Comparison of ENCODE assay signal across 8 cellular contexts in the genomic region with DNA sequence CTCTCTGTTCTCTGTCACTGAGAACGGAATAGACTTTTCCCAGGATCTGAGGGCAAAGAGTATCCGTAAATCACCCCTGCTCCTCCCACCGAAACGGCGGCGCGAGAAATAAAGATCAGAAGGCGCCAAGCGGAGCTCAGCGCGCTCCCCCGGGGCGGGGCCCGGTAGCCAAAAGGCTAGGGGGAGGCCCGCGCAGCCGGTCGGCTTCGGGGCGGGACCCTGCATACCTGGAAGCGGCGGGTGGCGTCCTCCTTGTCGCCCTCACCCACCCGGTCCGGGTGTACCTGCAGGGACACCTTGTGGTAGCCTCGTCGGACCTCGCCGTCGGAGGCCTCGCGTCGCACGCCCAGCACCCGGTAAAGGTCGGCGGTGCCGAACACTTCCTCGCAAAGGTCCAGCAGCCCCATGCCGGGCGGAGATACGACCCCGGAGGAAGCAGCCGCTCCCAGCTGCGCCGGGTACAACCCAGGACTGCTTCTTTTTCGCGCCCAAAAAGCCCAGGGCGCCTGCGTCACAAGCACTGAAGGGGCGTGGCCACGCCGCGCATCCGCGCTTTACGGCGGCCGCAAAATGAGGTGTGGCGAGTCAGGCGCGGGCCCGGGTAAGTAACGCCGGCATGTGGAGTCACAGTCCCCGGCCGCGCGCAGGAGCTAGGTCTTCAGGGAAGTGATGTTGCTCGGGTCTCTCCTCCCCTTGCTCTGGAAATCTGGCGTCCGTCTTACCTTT. TPM values are rescaled to one million over a fixed set of nuclear protein-coding genes. Genes with fewer than 3 reads are reported as not detected.
DNase-seq lines count a peak whose midpoint lies in the region; ATAC-seq and TF ChIP-seq lines count a peak whose summit lies in the region.

A gene with protein sequence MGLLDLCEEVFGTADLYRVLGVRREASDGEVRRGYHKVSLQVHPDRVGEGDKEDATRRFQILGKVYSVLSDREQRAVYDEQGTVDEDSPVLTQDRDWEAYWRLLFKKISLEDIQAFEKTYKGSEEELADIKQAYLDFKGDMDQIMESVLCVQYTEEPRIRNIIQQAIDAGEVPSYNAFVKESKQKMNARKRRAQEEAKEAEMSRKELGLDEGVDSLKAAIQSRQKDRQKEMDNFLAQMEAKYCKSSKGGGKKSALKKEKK (minus strand): TSS at position 473 of the 726 bp plus-strand sequence. CDS start 66 bp downstream, at position 407.

- peak within 1 kb of the TSS; percentile 73 for H3K27ac ChIP-seq in brain microvascular endothelial cell

- peak; percentile 81 for ATAC-seq in HG03066 (IDR thresholded peaks at IDR 0.05; ENCODE audit: low read depth, unreplicated experiment)

- H3K36me3 ChIP-seq in brain microvascular endothelial cell (replicated peaks) (peaks cover 13% of the 10 kb centered on the region), iPS-15b (ENCODE audit: control insufficient read depth, insufficient read depth, low read length) (peaks cover 9% of the 10 kb centered on the region), skeletal muscle satellite cell (ENCODE audit: insufficient read depth, low read length) (peaks cover 47% of the 10 kb centered on the region)

- DNase-seq in A172 (ENCODE audit: low spot score) (peak; percentile 87), NCI-H2107 treated with DMSO at 0.1 percent for 48 hours (lab: John Stamatoyannopoulos, UW; ENCODE audit: unreplicated experiment) (peak; percentile 46), UCSD-AML1 (lab: John Stamatoyannopoulos, UW; ENCODE audit: unreplicated experiment) (peak; percentile 94), brain microvascular endothelial cell (peak; percentile 95)

- peak; percentile 98 for TF ChIP-seq POLR2A in GM18526 (IDR thresholded peaks at IDR 0.05; ENCODE audit: extremely low read depth, insufficient read length)

- TF ChIP-seq CTCF in brain microvascular endothelial cell (IDR thresholded peaks at IDR 0.05; ENCODE audit: low read depth, low read length, missing control alignments): no peak

- H3K27me3 ChIP-seq in brain microvascular endothelial cell (replicated peaks) (no peaks in the 10 kb centered on the region), iPS-15b (ENCODE audit: control insufficient read depth, insufficient read depth, low read length) (no peaks in the 10 kb centered on the region), skeletal muscle satellite cell (ENCODE audit: control insufficient read depth, insufficient read depth, low read length) (no peaks in the 10 kb centered on the region)

- in situ Hi-C loops in brain microvascular endothelial cell (cut with HindIII; ENCODE audit: low pct_ligation_motif_present, low sequenced_read_pairs): no loop called here

- H3K9me3 ChIP-seq in iPS-15b (ENCODE audit: control insufficient read depth, insufficient read depth, low read length) (no peaks in the 10 kb centered on the region), skeletal muscle satellite cell (replicated peaks; ENCODE audit: low read length) (no peaks in the 10 kb centered on the region)

- H3K4me2 ChIP-seq in skeletal muscle satellite cell (ENCODE audit: low read length): peak within 1 kb of the TSS; percentile 81

- H3K9ac ChIP-seq in iPS-15b (ENCODE audit: low read depth, low read length): peak within 1 kb of the TSS; percentile 88
- H3K9ac ChIP-seq in skeletal muscle satellite cell (ENCODE audit: low read depth, low read length): peak within 1 kb of the TSS; percentile 91

- H3K4me3 ChIP-seq in brain microvascular endothelial cell (ENCODE audit: low read depth, low read length) (peak within 1 kb of the TSS; percentile 84), iPS-15b (ENCODE audit: low read depth, low read length) (peak within 1 kb of the TSS; percentile 93), skeletal muscle satellite cell (ENCODE audit: low read length) (peak within 1 kb of the TSS; percentile 92)

- H3K4me1 ChIP-seq in iPS-15b (ENCODE audit: control insufficient read depth, insufficient read depth, low read length) (peaks cover 13% of the 10 kb centered on the region), skeletal muscle satellite cell (ENCODE audit: control insufficient read depth, insufficient read depth, low read length) (peaks cover 24% of the 10 kb centered on the region)

RNA-seq across cellular contexts. Expression of the gene that starts here (rescaled TPM):
- 103 and 123 TPM in 2 replicates for total RNA-seq in A172 (2014; rRNA removed; shearing (Covaris generic))
- total RNA-seq in skeletal muscle satellite cell (2012; rRNA removed): 30.2 and 33.2 TPM in 2 replicates

Comparison
In these comparisons a context has a peak if more than half of its experiments do, and no peak if none do; other contexts are left out.
1. Peak in every context shown above with its lines: DNase-seq, ATAC-seq, H3K4me3 ChIP-seq and H3K27ac ChIP-seq.